ENCODE assay signal across 1 cellular context in the genomic region with DNA sequence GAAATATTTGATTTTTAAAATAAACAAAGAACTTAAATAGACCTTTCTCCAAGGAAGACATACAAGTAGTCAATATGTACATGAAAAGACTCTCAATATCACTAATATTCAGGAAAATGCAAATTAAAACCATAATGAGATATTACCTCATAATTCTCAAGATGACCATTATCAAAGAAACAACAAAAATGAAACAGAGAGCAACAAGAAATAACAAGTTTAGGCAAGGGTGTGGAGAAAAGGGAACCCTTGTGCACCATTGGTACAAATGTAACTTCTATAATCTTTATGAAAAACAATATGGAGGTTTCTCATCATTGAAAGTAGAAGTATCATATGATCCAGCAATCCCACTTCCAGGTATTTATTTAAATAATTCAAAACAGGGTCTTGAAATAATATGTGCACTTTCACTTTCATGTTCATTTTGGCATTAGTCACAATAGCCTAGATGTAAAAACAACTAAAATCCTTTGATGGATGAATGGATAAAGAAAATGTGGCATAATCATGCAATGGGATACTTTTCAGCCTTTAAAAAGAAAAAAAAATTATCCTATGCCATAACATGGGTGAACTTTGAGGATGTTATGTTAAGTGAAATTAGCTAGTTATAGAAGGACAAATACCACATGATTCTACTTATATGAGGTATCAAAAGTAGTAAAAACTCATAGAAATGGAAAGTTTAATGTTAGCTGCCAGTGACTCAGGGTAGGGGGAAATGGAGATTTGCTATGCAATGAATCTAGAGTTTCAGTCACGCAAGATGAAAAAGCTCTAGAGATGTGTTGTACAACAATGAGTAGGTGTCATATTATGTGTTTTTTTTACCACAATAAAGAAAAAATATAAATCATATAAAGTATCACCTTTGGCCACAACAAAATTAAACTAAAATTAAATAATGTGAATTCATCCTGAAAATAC.
TF ChIP-seq lines count a peak whose summit lies in the region.

No MANE protein-coding gene starts in this region.

TF ChIP-seq in GM12878, 131 proteins besides CTCF, POLR2A, EP300 and RAD21 (continued from another document):
- TF ChIP-seq, protein P1, sequence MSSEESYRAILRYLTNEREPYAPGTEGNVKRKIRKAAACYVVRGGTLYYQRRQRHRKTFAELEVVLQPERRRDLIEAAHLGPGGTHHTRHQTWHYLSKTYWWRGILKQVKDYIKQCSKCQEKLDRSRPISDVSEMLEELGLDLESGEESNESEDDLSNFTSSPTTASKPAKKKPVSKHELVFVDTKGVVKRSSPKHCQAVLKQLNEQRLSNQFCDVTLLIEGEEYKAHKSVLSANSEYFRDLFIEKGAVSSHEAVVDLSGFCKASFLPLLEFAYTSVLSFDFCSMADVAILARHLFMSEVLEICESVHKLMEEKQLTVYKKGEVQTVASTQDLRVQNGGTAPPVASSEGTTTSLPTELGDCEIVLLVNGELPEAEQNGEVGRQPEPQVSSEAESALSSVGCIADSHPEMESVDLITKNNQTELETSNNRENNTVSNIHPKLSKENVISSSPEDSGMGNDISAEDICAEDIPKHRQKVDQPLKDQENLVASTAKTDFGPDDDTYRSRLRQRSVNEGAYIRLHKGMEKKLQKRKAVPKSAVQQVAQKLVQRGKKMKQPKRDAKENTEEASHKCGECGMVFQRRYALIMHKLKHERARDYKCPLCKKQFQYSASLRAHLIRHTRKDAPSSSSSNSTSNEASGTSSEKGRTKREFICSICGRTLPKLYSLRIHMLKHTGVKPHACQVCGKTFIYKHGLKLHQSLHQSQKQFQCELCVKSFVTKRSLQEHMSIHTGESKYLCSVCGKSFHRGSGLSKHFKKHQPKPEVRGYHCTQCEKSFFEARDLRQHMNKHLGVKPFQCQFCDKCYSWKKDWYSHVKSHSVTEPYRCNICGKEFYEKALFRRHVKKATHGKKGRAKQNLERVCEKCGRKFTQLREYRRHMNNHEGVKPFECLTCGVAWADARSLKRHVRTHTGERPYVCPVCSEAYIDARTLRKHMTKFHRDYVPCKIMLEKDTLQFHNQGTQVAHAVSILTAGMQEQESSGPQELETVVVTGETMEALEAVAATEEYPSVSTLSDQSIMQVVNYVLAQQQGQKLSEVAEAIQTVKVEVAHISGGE (CRISPR knock-in tag; IDR thresholded peaks at IDR 0.05), result no peak
- TF ChIP-seq JUNB (IDR thresholded peaks at IDR 0.05), result peak; percentile 78
- TF ChIP-seq, protein P2, sequence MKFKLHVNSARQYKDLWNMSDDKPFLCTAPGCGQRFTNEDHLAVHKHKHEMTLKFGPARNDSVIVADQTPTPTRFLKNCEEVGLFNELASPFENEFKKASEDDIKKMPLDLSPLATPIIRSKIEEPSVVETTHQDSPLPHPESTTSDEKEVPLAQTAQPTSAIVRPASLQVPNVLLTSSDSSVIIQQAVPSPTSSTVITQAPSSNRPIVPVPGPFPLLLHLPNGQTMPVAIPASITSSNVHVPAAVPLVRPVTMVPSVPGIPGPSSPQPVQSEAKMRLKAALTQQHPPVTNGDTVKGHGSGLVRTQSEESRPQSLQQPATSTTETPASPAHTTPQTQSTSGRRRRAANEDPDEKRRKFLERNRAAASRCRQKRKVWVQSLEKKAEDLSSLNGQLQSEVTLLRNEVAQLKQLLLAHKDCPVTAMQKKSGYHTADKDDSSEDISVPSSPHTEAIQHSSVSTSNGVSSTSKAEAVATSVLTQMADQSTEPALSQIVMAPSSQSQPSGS (IDR thresholded peaks at IDR 0.05; ENCODE audit: low read length), result peak; percentile 20; the same call in 1 of the 2 replicates
- TF ChIP-seq MEF2A (IDR thresholded peaks at IDR 0.05; ENCODE audit: insufficient read depth, low read depth, low read length), result 0 out of 2 replicates have a peak, but pooled peaks have one; percentile 23
- no peak for TF ChIP-seq KAT2A (conservative IDR thresholded peaks at IDR 0.05; ENCODE audit: control insufficient read depth, low read depth, low read length)
- TF ChIP-seq TCF7 (IDR thresholded peaks at IDR 0.05; ENCODE audit: borderline replicate concordance), result peak; percentile 75; the same call in 1 of the 2 replicates
- peak; percentile 23; the same call in 1 of the 2 replicates for TF ChIP-seq CREM (IDR thresholded peaks at IDR 0.05; ENCODE audit: low read depth)
- peak; percentile 28; the same call in 1 of the 2 replicates for TF ChIP-seq FOXM1 (IDR thresholded peaks at IDR 0.05; ENCODE audit: low read depth, low read length)
